In genomic region chr3:183330881-183331280, GRCh38 we compare ENCODE assay signal across 23 cellular contexts.
DNase-seq lines count a peak whose midpoint lies in the region; ATAC-seq, FAIRE-seq and TF ChIP-seq lines count a peak whose summit lies in the region.
"Had no signal": no experiment of that assay in that cellular context is flagged by ENCODE, and none has a peak within 500 bp of the region (broad histone marks: within the 10 kb centered on the region; RNA-seq: fewer than 3 reads in every experiment).

No MANE protein-coding gene starts in this region.

- DNase-seq in DMS153 (lab: John Stamatoyannopoulos, UW) (peak; percentile 19), DMS153 treated with DMSO at 0.1 percent for 48 hours (lab: John Stamatoyannopoulos, UW; ENCODE audit: unreplicated experiment) (no peak), NCI-H146 treated with DMSO at 0.1 percent for 48 hours (lab: John Stamatoyannopoulos, UW; ENCODE audit: unreplicated experiment) (peak; percentile 70), left colon (no peak), ACHN (no peak), adrenal gland (no peak), GM12892 (ENCODE audit: insufficient read length) (no peak)
- DNase-seq: activated effector memory CD4-positive, alpha-beta T cell treated with Interleukin-2 at 50 U/mL for 16 hours; Caco-2; head of caudate nucleus; NCI-H1930; NCI-H69; occipital lobe; stimulated activated CD4-positive, alpha-beta T cell treated with anti-CD3 and anti-CD28 coated beads, Interleukin-4, amount 100 ng/mL, for 1 hour; stimulated activated naive CD8-positive, alpha-beta T cell treated with anti-CD3 and anti-CD28 coated beads, Interleukin-15, amount 100 ng/mL, for 72 hours had no signal

- H3K27me3 Mint-ChIP-seq in activated T-helper 17 cell treated with anti-CD3 and anti-CD28 coated beads, Interleukin-2, amount 50 U/mL, for 72 hours = no peaks in the 10 kb centered on the region
- H3K27me3 Mint-ChIP-seq: stimulated activated naive CD8-positive, alpha-beta T cell treated with anti-CD3 and anti-CD28 coated beads, Interleukin-15, amount 100 ng/mL, for 72 hours had no signal

- H3K4me3 ChIP-seq in adrenal gland = no peak overlapping the region
- H3K4me3 ChIP-seq: breast epithelium, coronary artery, tibial nerve had no signal

- intact Hi-C loops in left colon (cut with DNase I, micrococcal nuclease) (no loop called here), adrenal gland (cut with DNase I) (no loop called here)

- H3K4me3 Mint-ChIP-seq in activated T-helper 17 cell treated with anti-CD3 and anti-CD28 coated beads, Interleukin-2, amount 50 U/mL, for 72 hours = no peak overlapping the region
- H3K4me3 Mint-ChIP-seq: stimulated activated naive CD8-positive, alpha-beta T cell treated with anti-CD3 and anti-CD28 coated beads, Interleukin-15, amount 100 ng/mL, for 72 hours had no signal

- no peak overlapping the region for H3K27ac ChIP-seq in adrenal gland
- H3K27ac ChIP-seq: 22Rv1, breast epithelium, coronary artery, KMS-11, tibial nerve had no signal

- H3K36me3 Mint-ChIP-seq in activated T-helper 17 cell treated with anti-CD3 and anti-CD28 coated beads, Interleukin-2, amount 50 U/mL, for 72 hours (ENCODE audit: low read depth) = peaks cover 23% of the 10 kb centered on the region

- in situ Hi-C loops in ACHN (cut with HindIII; ENCODE audit: low pct_ligation_motif_present, low pct_unique_long_range_greater_than_20kb, low sequenced_read_pairs) = no loop called here

- no peaks in the 10 kb centered on the region for H3K36me3 ChIP-seq in adrenal gland (replicated peaks in 1 of 2)
- H3K36me3 ChIP-seq: breast epithelium, tibial nerve had no signal

- H3K9me3 Mint-ChIP-seq in activated T-helper 17 cell treated with anti-CD3 and anti-CD28 coated beads, Interleukin-2, amount 50 U/mL, for 72 hours = no peaks in the 10 kb centered on the region
- H3K9me3 Mint-ChIP-seq: stimulated activated naive CD8-positive, alpha-beta T cell treated with anti-CD3 and anti-CD28 coated beads, Interleukin-15, amount 100 ng/mL, for 72 hours had no signal

- WGBS in adrenal gland, 4 donors = 91 to 98% (median 95%) methylated on average over 3 of the region's 3 CpGs

- TF ChIP-seq POLR2A in adrenal gland (IDR thresholded peaks at IDR 0.05) = no peak
- TF ChIP-seq POLR2A in GM12892 (IDR thresholded peaks at IDR 0.05; ENCODE audit: low read depth, low read length) = no peak

- H3K4me1 ChIP-seq in adrenal gland (replicated peaks in 1 of 2) = peaks cover 7 to 23% of the 10 kb centered on the region in 2 donors
- H3K4me1 ChIP-seq: breast epithelium, Caco-2, tibial nerve had no signal

- no peak for TF ChIP-seq CTCF in adrenal gland (IDR thresholded peaks at IDR 0.05)

- peaks cover 5% of the 10 kb centered on the region for H3K4me1 Mint-ChIP-seq in activated T-helper 17 cell treated with anti-CD3 and anti-CD28 coated beads, Interleukin-2, amount 50 U/mL, for 72 hours

- no peaks in the 10 kb centered on the region for H3K27me3 ChIP-seq in adrenal gland
- H3K27me3 ChIP-seq: breast epithelium, tibial nerve had no signal

- ATAC-seq in activated T-helper 17 cell treated with anti-CD3 and anti-CD28 coated beads, Interleukin-2, amount 50 U/mL, for 72 hours (replicated peaks) = no peak
- peak; percentile 27 for ATAC-seq in left colon
- ATAC-seq: stimulated activated naive CD8-positive, alpha-beta T cell treated with anti-CD3 and anti-CD28 coated beads, Interleukin-15, amount 100 ng/mL, for 72 hours had no signal

- no peak for FAIRE-seq in GM12892 (lab: Jason Lieb, UNC)
- FAIRE-seq: keratinocyte, TTC549 had no signal

- H3K27ac Mint-ChIP-seq in activated T-helper 17 cell treated with anti-CD3 and anti-CD28 coated beads, Interleukin-2, amount 50 U/mL, for 72 hours = peak overlapping the region; percentile 3
- H3K27ac Mint-ChIP-seq: stimulated activated naive CD8-positive, alpha-beta T cell treated with anti-CD3 and anti-CD28 coated beads, Interleukin-15, amount 100 ng/mL, for 72 hours had no signal

- H3K9me3 ChIP-seq in adrenal gland (replicated peaks in 1 of 3) = no peaks in the 10 kb centered on the region
- H3K9me3 ChIP-seq: breast epithelium, Caco-2, tibial nerve had no signal

Comparison
In these comparisons a context has a peak if more than half of its experiments do, and no peak if none do; other contexts are left out.
1. DNase-seq: peak in DMS153 (single experiment) and NCI-H146 treated with DMSO at 0.1 percent for 48 hours (single experiment); none in DMS153 treated with DMSO at 0.1 percent for 48 hours (single experiment), left colon (0 of 2), ACHN (single experiment), adrenal gland (0 of 7) and GM12892 (single experiment).